In the genomic region with DNA sequence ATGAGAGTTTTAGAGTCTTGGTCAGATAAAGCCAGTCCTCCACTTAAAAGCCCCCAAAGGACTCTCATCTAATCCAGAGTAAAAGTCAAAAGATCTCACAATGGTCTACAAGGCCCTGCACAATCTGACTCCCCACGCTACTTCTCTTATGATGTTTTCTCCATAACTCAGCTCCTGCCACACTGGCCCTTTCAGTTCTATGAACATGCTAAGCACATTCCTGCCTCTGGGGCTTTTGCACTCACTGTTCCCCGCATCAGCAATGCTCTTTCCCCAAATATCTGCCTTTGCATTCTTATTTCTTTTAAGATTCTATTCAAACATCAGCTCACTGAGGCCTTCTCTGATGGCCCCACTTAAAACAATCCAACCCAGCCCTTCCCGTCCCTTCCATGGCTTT, we compare ENCODE assay signal across 8 cellular contexts. TPM values are rescaled to one million over a fixed set of nuclear protein-coding genes. Genes with fewer than 3 reads are reported as not detected.
A peak's percentile ranks its signal among the peaks of the same experiment; 100 is the strongest.
DNase-seq lines count a peak whose midpoint lies in the region; ATAC-seq, FAIRE-seq and TF ChIP-seq lines count a peak whose summit lies in the region.
"Not testable (repeated sequence)": the region's sequence is repeated elsewhere in the genome, so short reads cannot be mapped to it uniquely, and the experiment has no call there.

No MANE protein-coding gene starts in this region.

- H3K27me3 Mint-ChIP-seq in progenitor cell of endocrine pancreas = not testable (repeated sequence)

- not testable (repeated sequence) for DNase-seq in D721Med (ENCODE audit: insufficient read length, low spot score); right lobe of liver
- DNase-seq in cerebellar cortex (ENCODE audit: low spot score) (peak; percentile 48), globus pallidus (ENCODE audit: low spot score) (peak; percentile 37), progenitor cell of endocrine pancreas (ENCODE audit: low spot score, unreplicated experiment) (peak; percentile 17), uterus (peak in 1 of 2 donors; percentile 36)

- H3K4me1 ChIP-seq in right lobe of liver, uterus: not testable (repeated sequence)

- not testable (repeated sequence) for H3K4me3 ChIP-seq in right lobe of liver, uterus

- WGBS in right lobe of liver (ENCODE audit: insufficient coverage, low coverage, low lambda C conversion rate, missing lambda C conversion rate) = 48% methylated on average over 3 of the region's 3 CpGs

- FAIRE-seq in D721Med (lab: Jason Lieb, UNC) = not testable (repeated sequence)

- intact Hi-C loops in right lobe of liver (cut with DNase I); uterus (cut with DNase I; ENCODE audit: low total_unique reads): not testable (repeated sequence)

- not testable (repeated sequence) for H3K36me3 Mint-ChIP-seq in progenitor cell of endocrine pancreas (ENCODE audit: insufficient read depth)

- H3K4me3 Mint-ChIP-seq in progenitor cell of endocrine pancreas (ENCODE audit: low read depth) = not testable (repeated sequence)

- H3K9me3 Mint-ChIP-seq in progenitor cell of endocrine pancreas (ENCODE audit: low read depth) = not testable (repeated sequence)

- not testable (repeated sequence) for H3K9me3 ChIP-seq in right lobe of liver, uterus

- TF ChIP-seq CTCF in D721Med (IDR thresholded peaks at IDR 0.05; ENCODE audit: insufficient read depth, missing control alignments) (peak; percentile 11), VCaP (conservative IDR thresholded peaks at IDR 0.05) (peak; percentile 46), right lobe of liver (IDR thresholded peaks at IDR 0.05) (peak; percentile 32 to 46 (median 40)), progenitor cell of endocrine pancreas (IDR thresholded peaks at IDR 0.05; ENCODE audit: unreplicated experiment) (peak; percentile 66), uterus (IDR thresholded peaks at IDR 0.05) (peak in 3 of 4 experiments; percentile 19 to 55 (median 44))

- not testable (repeated sequence) for TF ChIP-seq POLR2A in right lobe of liver (IDR thresholded peaks at IDR 0.05); uterus (IDR thresholded peaks at IDR 0.05)

- peaks cover 36% of the 10 kb centered on the region for H3K4me1 Mint-ChIP-seq in progenitor cell of endocrine pancreas (ENCODE audit: low read depth)

- H3K36me3 ChIP-seq in right lobe of liver, uterus: not testable (repeated sequence)

- ATAC-seq in right lobe of liver = peak; percentile 75 to 80 (median 76)

- H3K27ac ChIP-seq in VCaP, right lobe of liver, uterus: not testable (repeated sequence)

- H3K27me3 ChIP-seq in right lobe of liver, uterus: not testable (repeated sequence)

- TF ChIP-seq RAD21 in Ishikawa (IDR thresholded peaks at IDR 0.05; ENCODE audit: low read depth) = 0 out of 2 replicates have a peak, but pooled peaks have one; percentile 18

- H3K27ac Mint-ChIP-seq in progenitor cell of endocrine pancreas = peak overlapping the region; percentile 0

- not testable (repeated sequence) for TF ChIP-seq EP300 in Ishikawa (IDR thresholded peaks at IDR 0.05; ENCODE audit: borderline replicate concordance)

TF ChIP-seq in Ishikawa, 13 proteins besides CTCF, POLR2A, EP300 and RAD21:
- TF ChIP-seq TEAD4 (IDR thresholded peaks at IDR 0.05) = peak; percentile 90

RNA-seq across cellular contexts. Expression of a gene that starts 41.6 kb away (rescaled TPM):
- total RNA-seq in right lobe of liver (10 to 100 TPM; 20.6 to 32.0 (median 29.9) TPM), progenitor cell of endocrine pancreas (72.6 and 75.9 TPM in 2 replicates), uterus (100 to 1,000 TPM in 2 of 4 donors, 10 to 100 TPM in 2; 30.5 to 177 (median 90.0) TPM)

Comparison
In these comparisons a context has a peak if more than half of its experiments do, and no peak if none do; other contexts are left out.
1. CTCF ChIP-seq: peak in every context shown above with its lines; median percentile 66 in progenitor cell of endocrine pancreas; 46 in VCaP; 44 in uterus; 40 in right lobe of liver; 11 in D721Med.